In the genomic region with DNA sequence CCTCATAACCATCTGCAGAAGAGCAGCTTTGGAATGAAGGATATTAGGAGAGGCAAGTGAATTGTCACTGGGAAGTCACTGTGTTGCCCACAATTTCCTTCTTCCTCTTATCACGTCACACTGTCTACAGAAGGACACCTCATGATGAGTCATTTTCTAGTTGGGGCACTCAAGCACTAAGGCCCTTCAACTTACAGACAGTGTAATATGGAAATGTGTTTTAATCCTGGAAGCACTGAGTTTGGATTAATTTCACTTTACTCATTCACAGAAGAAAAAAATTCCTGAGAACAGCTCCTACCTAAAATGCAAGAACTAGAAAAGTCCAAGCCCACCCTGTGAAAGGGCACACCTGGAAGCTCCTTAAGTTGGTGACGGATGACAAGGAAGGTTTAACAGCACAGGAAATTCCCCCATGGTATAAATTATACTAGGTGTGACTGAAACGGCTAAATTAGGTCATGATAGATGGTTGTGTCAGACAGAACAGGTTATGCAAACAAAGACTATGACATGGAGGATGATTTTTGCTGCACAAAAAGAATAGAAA, we compare ENCODE assay signal across 8 cellular contexts. TPM values are rescaled to one million over a fixed set of nuclear protein-coding genes. Genes with fewer than 3 reads are reported as not detected.
DNase-seq lines count a peak whose midpoint lies in the region; ATAC-seq and TF ChIP-seq lines count a peak whose summit lies in the region.

No MANE protein-coding gene starts in this region.

- H3K36me3 ChIP-seq in SJSA1 (no peaks in the 10 kb centered on the region), ascending aorta (no peaks in the 10 kb centered on the region)

- TF ChIP-seq CTCF in ascending aorta (IDR thresholded peaks at IDR 0.05): no peak
- no peak for TF ChIP-seq CTCF in lower leg skin (IDR thresholded peaks at IDR 0.05)

- no peaks in the 10 kb centered on the region for H3K27me3 ChIP-seq in SJSA1 (replicated peaks)
- H3K27me3 ChIP-seq in ascending aorta: no peaks in the 10 kb centered on the region

- WGBS in lower leg skin, 2 donors: 36 to 46% methylated on average over 3 of the region's 3 CpGs

- H3K4me1 ChIP-seq in SJSA1 (replicated peaks): peaks cover 21% of the 10 kb centered on the region
- peaks cover 0 to 10% of the 10 kb centered on the region in 2 donors for H3K4me1 ChIP-seq in ascending aorta

- H3K27ac ChIP-seq in SJSA1 (peak overlapping the region; percentile 32), ascending aorta (no peak overlapping the region)

- intact Hi-C loops in ascending aorta (cut with DNase I): no loop called here
- intact Hi-C loops in lower leg skin (cut with DNase I; ENCODE audit: low total_unique reads): no loop called here

- no peaks in the 10 kb centered on the region for H3K9me3 ChIP-seq in SJSA1 (replicated peaks)
- no peaks in the 10 kb centered on the region for H3K9me3 ChIP-seq in ascending aorta

- TF ChIP-seq POLR2A in lower leg skin (IDR thresholded peaks at IDR 0.05): no peak

- DNase-seq in SJSA1 (ENCODE audit: low read depth in 1 of 2, low spot score in 2 of 2) (peak; percentile 76 to 79), islet precursor cell (peak; percentile 58), ascending aorta (ENCODE audit: low spot score in 2 of 2) (no peak), mesenteric fat pad (ENCODE audit: low spot score) (no peak), lower leg skin (ENCODE audit: low spot score in 2 of 2) (no peak)

- no peak overlapping the region for H3K4me3 ChIP-seq in SJSA1
- no peak overlapping the region for H3K4me3 ChIP-seq in ascending aorta
- no peak overlapping the region for H3K4me3 ChIP-seq in lower leg skin (ENCODE audit: low read depth, poor library complexity, severe bottlenecking)

- peak; percentile 39 for ATAC-seq in GM18508 (IDR thresholded peaks at IDR 0.05; ENCODE audit: insufficient read depth, unreplicated experiment)
- ATAC-seq in HG02973 (IDR thresholded peaks at IDR 0.05; ENCODE audit: unreplicated experiment): peak; percentile 74
- no peak for ATAC-seq in HG03521 (IDR thresholded peaks at IDR 0.05; ENCODE audit: unreplicated experiment)

RNA-seq across cellular contexts. Expression of gene PARD3, which starts 56.6 kb away (rescaled TPM):
- total RNA-seq in SJSA1 (2014; rRNA removed; shearing (Covaris generic)): 52.1 and 54.0 TPM in 2 replicates
- total RNA-seq in ascending aorta (37.5 TPM), mesenteric fat pad (27.7 TPM), lower leg skin (100 to 1,000 TPM; 150 to 172 (median 165) TPM)

Comparison
In these comparisons a context has a peak if more than half of its experiments do, and no peak if none do; other contexts are left out.
1. DNase-seq: peak in SJSA1 (2 of 2) and islet precursor cell (single experiment); none in ascending aorta (0 of 2), mesenteric fat pad (single experiment) and lower leg skin (0 of 2).